ENCODE assay signal across 22 cellular contexts in the genomic region with DNA sequence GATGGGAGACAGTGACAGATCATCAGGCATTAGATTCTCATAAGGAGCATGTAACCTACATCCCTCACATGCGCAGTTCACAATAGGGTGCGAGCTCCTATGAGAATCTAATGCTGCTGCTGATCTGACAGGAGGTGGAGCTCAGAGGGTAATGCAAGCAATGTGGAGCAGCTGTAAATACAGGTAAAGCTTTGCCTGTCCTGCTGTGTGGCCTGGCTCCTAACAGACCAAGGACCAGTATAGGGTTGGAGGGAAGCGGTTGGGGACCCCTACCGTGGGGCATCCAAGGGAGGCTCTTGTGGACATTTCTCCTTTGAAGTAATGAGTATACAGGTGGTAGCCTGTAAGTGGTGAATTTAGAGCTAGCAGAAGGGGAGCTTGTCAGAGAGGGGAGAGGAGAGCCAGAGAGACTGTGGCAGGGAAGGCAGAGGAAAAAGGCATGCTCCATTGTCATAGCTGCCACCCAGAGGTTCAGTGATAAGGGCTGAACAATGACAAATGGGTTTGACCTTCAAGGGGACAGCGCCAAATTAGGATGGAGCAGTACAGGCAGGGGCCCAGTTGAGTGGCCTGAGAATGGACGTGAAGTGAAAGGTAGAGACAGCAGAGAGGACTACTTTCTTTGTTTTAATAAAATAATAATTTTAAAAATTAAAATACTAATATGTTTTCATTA. TPM values are rescaled to one million over a fixed set of nuclear protein-coding genes. Genes with fewer than 3 reads are reported as not detected.
DNase-seq lines count a peak whose midpoint lies in the region; ATAC-seq and TF ChIP-seq lines count a peak whose summit lies in the region.
"Had no signal": no experiment of that assay in that cellular context is flagged by ENCODE, and none has a peak within 500 bp of the region (broad histone marks: within the 10 kb centered on the region; RNA-seq: fewer than 3 reads in every experiment).

No MANE protein-coding gene starts in this region.

- H3K27me3 Mint-ChIP-seq in activated naive CD4-positive, alpha-beta T cell treated with anti-CD3 and anti-CD28 coated beads, Interleukin-2, amount 50 U/mL, for 24 hours: no peaks in the 10 kb centered on the region
- H3K27me3 Mint-ChIP-seq in naive thymus-derived CD8-positive, alpha-beta T cell: no peaks in the 10 kb centered on the region

- TF ChIP-seq CTCF in cardiac muscle cell (IDR thresholded peaks at IDR 0.05; ENCODE audit: low read depth, low read length): no peak

- no peak overlapping the region for H3K4me3 Mint-ChIP-seq in activated naive CD4-positive, alpha-beta T cell treated with anti-CD3 and anti-CD28 coated beads, Interleukin-2, amount 50 U/mL, for 24 hours
- H3K4me3 Mint-ChIP-seq in naive thymus-derived CD8-positive, alpha-beta T cell: peak overlapping the region in 2 of 10 donors; percentile 5 to 28
- H3K4me3 Mint-ChIP-seq: CD4-positive, alpha-beta memory T cell had no signal

- peak overlapping the region; percentile 99 for H3K27ac ChIP-seq in cardiac muscle cell
- H3K27ac ChIP-seq: BLaER1 treated with 17β-estradiol and CSF1 and Interleukin-3, amounts not matched to agents 10 nM and 100 nM; SJCRH30 had no signal

- H3K9me3 Mint-ChIP-seq in activated naive CD4-positive, alpha-beta T cell treated with anti-CD3 and anti-CD28 coated beads, Interleukin-2, amount 50 U/mL, for 24 hours: no peaks in the 10 kb centered on the region
- no peaks in the 10 kb centered on the region for H3K9me3 Mint-ChIP-seq in naive thymus-derived CD8-positive, alpha-beta T cell
- H3K9me3 Mint-ChIP-seq: CD4-positive, alpha-beta memory T cell had no signal

- ATAC-seq in naive thymus-derived CD8-positive, alpha-beta T cell: no peak
- ATAC-seq: Panc1 had no signal

- H3K36me3 Mint-ChIP-seq in activated naive CD4-positive, alpha-beta T cell treated with anti-CD3 and anti-CD28 coated beads, Interleukin-2, amount 50 U/mL, for 24 hours: no peaks in the 10 kb centered on the region
- no peaks in the 10 kb centered on the region for H3K36me3 Mint-ChIP-seq in naive thymus-derived CD8-positive, alpha-beta T cell
- H3K36me3 Mint-ChIP-seq: CD4-positive, alpha-beta memory T cell had no signal

- DNase-seq in activated naive CD4-positive, alpha-beta T cell treated with Interleukin-2 at 50 U/mL for 16 hours: no peak
- DNase-seq in OCI-M1 (lab: John Stamatoyannopoulos, UW) (peak; percentile 11), cardiac muscle cell (ENCODE audit: low read depth in 1 of 2, low spot score in 1 of 2) (peak in 1 of 2 donors; percentile 85), medulla oblongata (ENCODE audit: extremely low spot score) (no peak), NCI-H526 treated with DMSO at 0.1 percent for 48 hours (lab: John Stamatoyannopoulos, UW) (no peak), OCI-M2 (lab: John Stamatoyannopoulos, UW; ENCODE audit: unreplicated experiment) (no peak)
- DNase-seq in naive thymus-derived CD8-positive, alpha-beta T cell: peak in 1 of 10 donors; percentile 55
- DNase-seq: 8988T; CD4-positive, alpha-beta memory T cell; DMS153; KBM-7; NCI-H1092; NCI-H1436; NCI-H187 treated with DMSO at 0.1 percent for 48 hours; NCI-H2107; NCI-H748 treated with DMSO at 0.1 percent for 48 hours; SJCRH30 had no signal

- no peak overlapping the region for H3K4me3 ChIP-seq in cardiac muscle cell
- H3K4me3 ChIP-seq: BLaER1 treated with 17β-estradiol and CSF1 and Interleukin-3, amounts not matched to agents 10 nM and 100 nM; SJCRH30 had no signal

- no peaks in the 10 kb centered on the region for H3K9me3 ChIP-seq in cardiac muscle cell (ENCODE audit: low read depth)
- H3K9me3 ChIP-seq: BLaER1 treated with 17β-estradiol and CSF1 and Interleukin-3, amounts not matched to agents 10 nM and 100 nM; SJCRH30 had no signal

- H3K4me1 Mint-ChIP-seq in activated naive CD4-positive, alpha-beta T cell treated with anti-CD3 and anti-CD28 coated beads, Interleukin-2, amount 50 U/mL, for 24 hours: peaks cover 11% of the 10 kb centered on the region
- H3K4me1 Mint-ChIP-seq in naive thymus-derived CD8-positive, alpha-beta T cell: peaks cover 7 to 18% (median 12%) of the 10 kb centered on the region in 4 donors

- peak overlapping the region; percentile 30 for H3K27ac Mint-ChIP-seq in activated naive CD4-positive, alpha-beta T cell treated with anti-CD3 and anti-CD28 coated beads, Interleukin-2, amount 50 U/mL, for 24 hours
- peak overlapping the region in 6 of 10 donors; percentile 19 to 60 (median 46) for H3K27ac Mint-ChIP-seq in naive thymus-derived CD8-positive, alpha-beta T cell

- POLR2A ChIA-PET in naive thymus-derived CD8-positive, alpha-beta T cell (lab: Charles Lee): interaction anchor here (0.7 to 2.1 kb wide), 6 partner anchors 9 to 92 kb away, joined by 3 to 14 read pairs (median 4); a partner anchor contains a TSS

- H3K36me3 ChIP-seq in cardiac muscle cell: no peaks in the 10 kb centered on the region
- H3K36me3 ChIP-seq: BLaER1 treated with 17β-estradiol and CSF1 and Interleukin-3, amounts not matched to agents 10 nM and 100 nM; SJCRH30 had no signal

- H3K27me3 ChIP-seq in cardiac muscle cell: no peaks in the 10 kb centered on the region
- H3K27me3 ChIP-seq: BLaER1 treated with 17β-estradiol and CSF1 and Interleukin-3, amounts not matched to agents 10 nM and 100 nM; SJCRH30 had no signal

- H3K4me1 ChIP-seq in cardiac muscle cell (ENCODE audit: low read depth): peaks cover 43% of the 10 kb centered on the region

RNA-seq across cellular contexts. Expression of a gene that starts 15.2 kb away (rescaled TPM):
- 15.5 and 25.9 TPM in 2 replicates for total RNA-seq in cardiac muscle cell
- 18.8 and 41.2 TPM in 2 replicates for polyA plus RNA-seq in cardiac muscle cell
- 100 to 1,000 TPM in 1 of 2 experiments, 10 to 100 TPM in 1; 95.1 to 100 TPM for total RNA-seq in naive thymus-derived CD8-positive, alpha-beta T cell
- 100 to 1,000 TPM in 1 of 3 donors, 10 to 100 TPM in 2; 75.8 to 114 (median 80.3) TPM for polyA plus RNA-seq in naive thymus-derived CD8-positive, alpha-beta T cell

RNA-seq across cellular contexts. Expression of a gene that starts 37.2 kb away (rescaled TPM):
- 103 and 173 TPM in 2 replicates for total RNA-seq in cardiac muscle cell
- polyA plus RNA-seq in cardiac muscle cell: 206 and 287 TPM in 2 replicates
- total RNA-seq in naive thymus-derived CD8-positive, alpha-beta T cell: 10 to 100 TPM; 33.6 to 40.5 TPM
- polyA plus RNA-seq in naive thymus-derived CD8-positive, alpha-beta T cell: 100 to 1,000 TPM; 108 to 119 (median 109) TPM

RNA-seq across cellular contexts. Expression of a gene that starts 37.6 kb away (rescaled TPM):
- 269 and 315 TPM in 2 replicates for total RNA-seq in cardiac muscle cell
- polyA plus RNA-seq in cardiac muscle cell: 273 and 276 TPM in 2 replicates
- 10 to 100 TPM; 57.0 to 61.6 TPM for total RNA-seq in naive thymus-derived CD8-positive, alpha-beta T cell
- 10 to 100 TPM; 77.0 to 93.6 (median 89.7) TPM for polyA plus RNA-seq in naive thymus-derived CD8-positive, alpha-beta T cell

RNA-seq across cellular contexts. Expression of a gene that starts 46.7 kb away (rescaled TPM):
- 2.4 and 4.4 TPM in 2 replicates for total RNA-seq in cardiac muscle cell
- polyA plus RNA-seq in cardiac muscle cell: 2.9 and 7.9 TPM in 2 replicates
- 1 to 10 TPM; 1.1 to 1.4 TPM for total RNA-seq in naive thymus-derived CD8-positive, alpha-beta T cell
- polyA plus RNA-seq in naive thymus-derived CD8-positive, alpha-beta T cell: under 1 TPM; 0.14 to 0.41 (median 0.28) TPM
- total RNA-seq: G401 had no signal

RNA-seq across cellular contexts. Expression of a gene that starts 49.1 kb away (rescaled TPM):
- 2.0 and 5.5 TPM in 2 replicates for total RNA-seq in cardiac muscle cell
- polyA plus RNA-seq in cardiac muscle cell: 1.2 and 5.0 TPM in 2 replicates
- total RNA-seq in naive thymus-derived CD8-positive, alpha-beta T cell: not detected
- polyA plus RNA-seq in naive thymus-derived CD8-positive, alpha-beta T cell: not detected
- total RNA-seq: CD4-positive, alpha-beta memory T cell; H1; SJCRH30 had no signal
- polyA plus RNA-seq: CD4-positive, alpha-beta memory T cell; H1 had no signal
